In genomic region chr12:124369055-124369900, GRCh38 we compare ENCODE assay signal across 8 cellular contexts.
DNase-seq lines count a peak whose midpoint lies in the region; ATAC-seq and TF ChIP-seq lines count a peak whose summit lies in the region.
"Had no signal": no experiment of that assay in that cellular context is flagged by ENCODE, and none has a peak within 500 bp of the region (broad histone marks: within the 10 kb centered on the region; RNA-seq: fewer than 3 reads in every experiment).

No MANE protein-coding gene starts in this region.

- peaks cover 57% of the 10 kb centered on the region for H3K79me2 ChIP-seq in PC-9 (ENCODE audit: low read depth)

- no peaks in the 10 kb centered on the region for H3K27me3 ChIP-seq in PC-9 (ENCODE audit: insufficient read depth, low read depth)
- no peaks in the 10 kb centered on the region for H3K27me3 ChIP-seq in esophagus (ENCODE audit: control insufficient read depth in 1 of 2, insufficient read depth in 2 of 2, low read length in 2 of 2)

- H2AFZ ChIP-seq in PC-9 = no peak overlapping the region

- H3F3A ChIP-seq in PC-9 (ENCODE audit: insufficient read depth, low read depth) = peaks cover 56% of the 10 kb centered on the region

- peak overlapping the region; percentile 69 for H3K27ac ChIP-seq in PC-9
- H3K27ac ChIP-seq in esophagus (ENCODE audit: low read depth in 2 of 2, low read length in 1 of 2) = peak overlapping the region; percentile 79 to 92

- WGBS in esophagus, 2 donors = 40% methylated on average over 35 to 41 of the region's 41 CpGs

- H3K4me1 ChIP-seq in PC-9 (replicated peaks; ENCODE audit: insufficient read depth) (peaks cover 48% of the 10 kb centered on the region), esophagus (ENCODE audit: control insufficient read depth in 2 of 2, insufficient read depth in 2 of 2, low read length in 1 of 2) (peaks cover 0 to 20% of the 10 kb centered on the region in 2 donors)

- CTCF ChIA-PET in PC-9 (lab: Charles Lee) = interaction anchor here (0.5 to 0.7 kb wide), 3 partner anchors 13 to 381 kb away, joined by 3 read pairs; no protein-coding TSS in a partner anchor
- CTCF ChIA-PET in activated naive CD4-positive, alpha-beta T cell treated with anti-CD3 and anti-CD28 coated beads, Interleukin-2, amount 10 ng/mL, durations not matched to agents 7 days and 5 days (lab: Charles Lee) = no interaction called here

- no peaks in the 10 kb centered on the region for H3K9me2 ChIP-seq in PC-9 (ENCODE audit: insufficient read depth)

- ATAC-seq in activated T-cell treated with anti-CD3 and anti-CD28 coated beads, Interleukin-2, amount 50 U/mL, for 72 hours (replicated peaks in 1 of 2) = no peak

- 0 out of 2 replicates have a peak, but pooled peaks cover 6% of the 10 kb centered on the region for H3K36me3 ChIP-seq in PC-9 (ENCODE audit: low read depth)
- H3K36me3 ChIP-seq in esophagus (ENCODE audit: control insufficient read depth in 2 of 2, insufficient read depth in 2 of 2, low read length in 1 of 2) = peaks cover 8 to 45% of the 10 kb centered on the region in 2 donors

- H3K9me3 ChIP-seq in PC-9 (ENCODE audit: insufficient read depth, low read depth) (no peaks in the 10 kb centered on the region), esophagus (ENCODE audit: control insufficient read depth in 2 of 2, insufficient read depth in 1 of 2, low read depth in 1 of 2, low read length in 1 of 2) (no peaks in the 10 kb centered on the region)

- peaks cover 70% of the 10 kb centered on the region for H4K20me1 ChIP-seq in PC-9 (ENCODE audit: insufficient read depth)

- H3K27ac Mint-ChIP-seq in activated naive CD4-positive, alpha-beta T cell treated with anti-CD3 and anti-CD28 coated beads, Interleukin-2, amount 10 ng/mL, durations not matched to agents 7 days and 5 days = no peak overlapping the region
- no peak overlapping the region for H3K27ac Mint-ChIP-seq in activated CD4-positive, alpha-beta T cell treated with anti-CD3 and anti-CD28 coated beads, Interleukin-2, amount 10 ng/mL, durations not matched to agents 24 days and 14 days
- H3K27ac Mint-ChIP-seq in activated T-cell treated with anti-CD3 and anti-CD28 coated beads, Interleukin-2, amount 50 U/mL, for 72 hours = no peak overlapping the region

- no peaks in the 10 kb centered on the region for H3K4me1 Mint-ChIP-seq in activated naive CD4-positive, alpha-beta T cell treated with anti-CD3 and anti-CD28 coated beads, Interleukin-2, amount 10 ng/mL, durations not matched to agents 7 days and 5 days
- no peaks in the 10 kb centered on the region for H3K4me1 Mint-ChIP-seq in activated CD4-positive, alpha-beta T cell treated with anti-CD3 and anti-CD28 coated beads, Interleukin-2, amount 10 ng/mL, durations not matched to agents 24 days and 14 days
- H3K4me1 Mint-ChIP-seq in activated T-cell treated with anti-CD3 and anti-CD28 coated beads, Interleukin-2, amount 50 U/mL, for 72 hours (ENCODE audit: low read depth) = no peaks in the 10 kb centered on the region

- TSS peak; percentile 26 for BruUV-seq in PC-9 (replicated peaks; lab: Mats Ljungman, UMichigan)

- H3K4me3 ChIP-seq in PC-9 (peak overlapping the region; percentile 35; the same call in 1 of the 2 replicates), esophagus (ENCODE audit: low read depth in 1 of 2, low read length in 2 of 2) (no peak overlapping the region)

- peak overlapping the region; percentile 60 for H3K4me2 ChIP-seq in PC-9

- DNase-seq in PC-9 (peak; percentile 92 to 100), mucosa of gallbladder (ENCODE audit: low spot score) (peak; percentile 89), ureter (ENCODE audit: low spot score) (peak; percentile 89)
- no peak for DNase-seq in activated naive CD4-positive, alpha-beta T cell treated with anti-CD3 and anti-CD28 coated beads, Interleukin-2, amount 10 ng/mL, durations not matched to agents 7 days and 5 days
- no peak for DNase-seq in activated CD4-positive, alpha-beta T cell treated with anti-CD3 and anti-CD28 coated beads, Interleukin-2, amount 10 ng/mL, durations not matched to agents 24 days and 14 days
- no peak for DNase-seq in activated T-cell treated with anti-CD3 and anti-CD28 coated beads, Interleukin-2, amount 50 U/mL, for 72 hours
- DNase-seq: T-helper 2 cell had no signal

- peaks cover 2% of the 10 kb centered on the region for H3K36me3 Mint-ChIP-seq in activated naive CD4-positive, alpha-beta T cell treated with anti-CD3 and anti-CD28 coated beads, Interleukin-2, amount 10 ng/mL, durations not matched to agents 7 days and 5 days
- H3K36me3 Mint-ChIP-seq in activated CD4-positive, alpha-beta T cell treated with anti-CD3 and anti-CD28 coated beads, Interleukin-2, amount 10 ng/mL, durations not matched to agents 24 days and 14 days (ENCODE audit: low read depth) = peaks cover 3% of the 10 kb centered on the region
- H3K36me3 Mint-ChIP-seq in activated T-cell treated with anti-CD3 and anti-CD28 coated beads, Interleukin-2, amount 50 U/mL, for 72 hours (ENCODE audit: insufficient read depth in 2 of 2) = no peaks in the 10 kb centered on the region

- no peaks in the 10 kb centered on the region for H3K27me3 Mint-ChIP-seq in activated naive CD4-positive, alpha-beta T cell treated with anti-CD3 and anti-CD28 coated beads, Interleukin-2, amount 10 ng/mL, durations not matched to agents 7 days and 5 days
- H3K27me3 Mint-ChIP-seq in activated CD4-positive, alpha-beta T cell treated with anti-CD3 and anti-CD28 coated beads, Interleukin-2, amount 10 ng/mL, durations not matched to agents 24 days and 14 days = no peaks in the 10 kb centered on the region
- H3K27me3 Mint-ChIP-seq in activated T-cell treated with anti-CD3 and anti-CD28 coated beads, Interleukin-2, amount 50 U/mL, for 72 hours (ENCODE audit: low read depth) = no peaks in the 10 kb centered on the region

- POLR2A ChIA-PET in PC-9 (lab: Charles Lee; ENCODE audit: unreplicated experiment) = interaction anchor here (0.5 to 1.0 kb wide), 7 partner anchors 10 to 75 kb away, joined by 3 to 17 read pairs (median 4); no protein-coding TSS in a partner anchor

- intact Hi-C loops in PC-9 (cut with micrococcal nuclease; ENCODE audit: unreplicated experiment) = loop anchor here (1.0 to 5.0 kb wide), 9 partner anchors 9 to 143 kb away; no protein-coding TSS in a partner anchor
- intact Hi-C loops in activated CD4-positive, alpha-beta T cell treated with anti-CD3 and anti-CD28 coated beads, Interleukin-2, amount 10 ng/mL, durations not matched to agents 24 days and 14 days (cut with micrococcal nuclease) = no loop called here

- H3K4me3 Mint-ChIP-seq in activated naive CD4-positive, alpha-beta T cell treated with anti-CD3 and anti-CD28 coated beads, Interleukin-2, amount 10 ng/mL, durations not matched to agents 7 days and 5 days = no peak overlapping the region
- H3K4me3 Mint-ChIP-seq in activated CD4-positive, alpha-beta T cell treated with anti-CD3 and anti-CD28 coated beads, Interleukin-2, amount 10 ng/mL, durations not matched to agents 24 days and 14 days = no peak overlapping the region
- no peak overlapping the region for H3K4me3 Mint-ChIP-seq in activated T-cell treated with anti-CD3 and anti-CD28 coated beads, Interleukin-2, amount 50 U/mL, for 72 hours

- no peaks in the 10 kb centered on the region for H3K9me3 Mint-ChIP-seq in activated naive CD4-positive, alpha-beta T cell treated with anti-CD3 and anti-CD28 coated beads, Interleukin-2, amount 10 ng/mL, durations not matched to agents 7 days and 5 days
- H3K9me3 Mint-ChIP-seq in activated CD4-positive, alpha-beta T cell treated with anti-CD3 and anti-CD28 coated beads, Interleukin-2, amount 10 ng/mL, durations not matched to agents 24 days and 14 days = no peaks in the 10 kb centered on the region
- no peaks in the 10 kb centered on the region for H3K9me3 Mint-ChIP-seq in activated T-cell treated with anti-CD3 and anti-CD28 coated beads, Interleukin-2, amount 50 U/mL, for 72 hours

- 0 out of 2 replicates have a peak, but pooled peaks have one; percentile 32 for TF ChIP-seq CTCF in PC-9 (conservative IDR thresholded peaks at IDR 0.05)

Comparison
In these comparisons a context has a peak if more than half of its experiments do, and no peak if none do; other contexts are left out.
1. DNase-seq: peak in PC-9 (2 of 2), mucosa of gallbladder (single experiment) and ureter (single experiment); none in activated naive CD4-positive, alpha-beta T cell treated with anti-CD3 and anti-CD28 coated beads, Interleukin-2, amount 10 ng/mL, durations not matched to agents 7 days and 5 days (single experiment), activated CD4-positive, alpha-beta T cell treated with anti-CD3 and anti-CD28 coated beads, Interleukin-2, amount 10 ng/mL, durations not matched to agents 24 days and 14 days (single experiment) and activated T-cell treated with anti-CD3 and anti-CD28 coated beads, Interleukin-2, amount 50 U/mL, for 72 hours (0 of 2).